In genomic region chr7:134047675-134048074, GRCh38 we compare ENCODE assay signal across 17 cellular contexts.
DNase-seq lines count a peak whose midpoint lies in the region; TF ChIP-seq lines count a peak whose summit lies in the region.
"Had no signal": no experiment of that assay in that cellular context is flagged by ENCODE, and none has a peak within 500 bp of the region (broad histone marks: within the 10 kb centered on the region; RNA-seq: fewer than 3 reads in every experiment).

No MANE protein-coding gene starts in this region.

- no peaks in the 10 kb centered on the region for H3K27me3 ChIP-seq in effector memory CD4-positive, alpha-beta T cell (replicated peaks; ENCODE audit: control insufficient read depth, insufficient read depth, low read length, poor library complexity, severe bottlenecking)
- H3K27me3 ChIP-seq: BLaER1 treated with 17β-estradiol and CSF1 and Interleukin-3, amounts not matched to agents 10 nM and 100 nM had no signal

- H3K4me3 Mint-ChIP-seq in activated T-cell treated with anti-CD3 and anti-CD28 coated beads, Interleukin-2, amount 50 U/mL, for 24 hours = no peak overlapping the region
- H3K4me3 Mint-ChIP-seq: B cell; CD4-positive, alpha-beta T cell; CD8-positive, alpha-beta T cell had no signal

- DNase-seq in NCI-H748 (lab: John Stamatoyannopoulos, UW; ENCODE audit: unreplicated experiment) (peak; percentile 42), NCI-H748 treated with DMSO at 0.1 percent for 48 hours (lab: John Stamatoyannopoulos, UW) (no peak), DMS53 (lab: John Stamatoyannopoulos, UW) (peak; percentile 71), OCI-LY7 (ENCODE audit: low spot score) (no peak)
- no peak for DNase-seq in effector memory CD4-positive, alpha-beta T cell
- no peak for DNase-seq in activated T-cell treated with anti-CD3 and anti-CD28 coated beads, Interleukin-2, amount 50 U/mL, for 24 hours
- DNase-seq: AML-193; Calu3; CD4-positive, alpha-beta T cell; CD8-positive, alpha-beta T cell; DMS79 treated with DMSO at 0.1 percent for 48 hours; GF-D8 had no signal

- H3K27ac ChIP-seq in OCI-LY7 (ENCODE audit: low read depth, low read length, poor library complexity, severe bottlenecking) = peak overlapping the region; percentile 89
- H3K27ac ChIP-seq in effector memory CD4-positive, alpha-beta T cell (ENCODE audit: insufficient read depth, low read length, poor library complexity, severe bottlenecking) = no peak overlapping the region
- H3K27ac ChIP-seq: 22Rv1; A549; BLaER1 treated with 17β-estradiol and CSF1 and Interleukin-3, amounts not matched to agents 10 nM and 100 nM; C4-2B had no signal

- peaks cover 5% of the 10 kb centered on the region for H3K9me3 Mint-ChIP-seq in activated T-cell treated with anti-CD3 and anti-CD28 coated beads, Interleukin-2, amount 50 U/mL, for 24 hours
- H3K9me3 Mint-ChIP-seq: CD4-positive, alpha-beta T cell; CD8-positive, alpha-beta T cell had no signal

- CTCF ChIA-PET in OCI-LY7 (lab: Charles Lee; ENCODE audit: unreplicated experiment) = interaction anchor here (0.6 kb wide), 1 partner anchor 32 kb away, joined by 6 read pairs; no protein-coding TSS in a partner anchor

- H3K27ac Mint-ChIP-seq in activated T-cell treated with anti-CD3 and anti-CD28 coated beads, Interleukin-2, amount 50 U/mL, for 24 hours = no peak overlapping the region
- H3K27ac Mint-ChIP-seq: B cell; CD4-positive, alpha-beta T cell; CD8-positive, alpha-beta T cell had no signal

- H3K4me1 Mint-ChIP-seq in activated T-cell treated with anti-CD3 and anti-CD28 coated beads, Interleukin-2, amount 50 U/mL, for 24 hours (ENCODE audit: low read depth) = no peaks in the 10 kb centered on the region

- H3K36me3 ChIP-seq in OCI-LY7 (ENCODE audit: insufficient read depth, low read length) = peaks cover 14% of the 10 kb centered on the region
- no peaks in the 10 kb centered on the region for H3K36me3 ChIP-seq in effector memory CD4-positive, alpha-beta T cell (ENCODE audit: control insufficient read depth, insufficient read depth, low read length)

- H3K9me2 ChIP-seq in OCI-LY7 (ENCODE audit: insufficient read depth, low read length) = no peaks in the 10 kb centered on the region

- no peak overlapping the region for H3K4me3 ChIP-seq in OCI-LY7 (ENCODE audit: low read depth, low read length, poor library complexity, severe bottlenecking)
- no peak overlapping the region for H3K4me3 ChIP-seq in effector memory CD4-positive, alpha-beta T cell (ENCODE audit: insufficient read depth, low read depth, low read length, poor library complexity, severe bottlenecking)
- H3K4me3 ChIP-seq: A549; BLaER1 treated with 17β-estradiol and CSF1 and Interleukin-3, amounts not matched to agents 10 nM and 100 nM had no signal

- BruUV-seq in OCI-LY7 (replicated peaks; lab: Mats Ljungman, UMichigan) = no TSS peak

- H3K79me2 ChIP-seq in OCI-LY7 (ENCODE audit: insufficient read depth, low read depth, low read length) = no peaks in the 10 kb centered on the region

- no peaks in the 10 kb centered on the region for H3K27me3 Mint-ChIP-seq in activated T-cell treated with anti-CD3 and anti-CD28 coated beads, Interleukin-2, amount 50 U/mL, for 24 hours
- H3K27me3 Mint-ChIP-seq: B cell; CD4-positive, alpha-beta T cell had no signal

- no peak overlapping the region for H2AFZ ChIP-seq in OCI-LY7 (ENCODE audit: low read length)

- intact Hi-C loops in OCI-LY7 (cut with micrococcal nuclease; ENCODE audit: unreplicated experiment) = loop anchor here (5.0 to 10.0 kb wide), 2 partner anchors 270 to 407 kb away; partner anchors contain the start of genes AKR1B1 and SLC35B4

- H3K9me3 ChIP-seq in OCI-LY7 (ENCODE audit: low read length) = peaks cover 15% of the 10 kb centered on the region; the same call in 1 of the 2 replicates
- no peaks in the 10 kb centered on the region for H3K9me3 ChIP-seq in effector memory CD4-positive, alpha-beta T cell (ENCODE audit: control insufficient read depth, low read length)
- H3K9me3 ChIP-seq: A549; BLaER1 treated with 17β-estradiol and CSF1 and Interleukin-3, amounts not matched to agents 10 nM and 100 nM had no signal

- H4K20me1 ChIP-seq in OCI-LY7 (ENCODE audit: insufficient read depth, low read length) = no peaks in the 10 kb centered on the region
- H4K20me1 ChIP-seq: BLaER1 treated with 17β-estradiol and CSF1 and Interleukin-3, amounts not matched to agents 10 nM and 100 nM had no signal

- no peak overlapping the region for H3K4me2 ChIP-seq in OCI-LY7 (ENCODE audit: low read length)
- H3K4me2 ChIP-seq: A549; BLaER1 treated with 17β-estradiol and CSF1 and Interleukin-3, amounts not matched to agents 10 nM and 100 nM had no signal

- no peak for TF ChIP-seq CTCF in OCI-LY7 (conservative IDR thresholded peaks at IDR 0.05; ENCODE audit: low read length)

- H3K4me1 ChIP-seq in OCI-LY7 (ENCODE audit: insufficient read depth, low read length, poor library complexity, severe bottlenecking) = peaks cover 95% of the 10 kb centered on the region
- no peaks in the 10 kb centered on the region for H3K4me1 ChIP-seq in effector memory CD4-positive, alpha-beta T cell (ENCODE audit: control insufficient read depth, insufficient read depth, low read length, poor library complexity, severe bottlenecking)
- H3K4me1 ChIP-seq: A549 had no signal

- POLR2A ChIA-PET in OCI-LY7 (lab: Charles Lee) = interaction anchor here (0.7 to 1.7 kb wide), 5 partner anchors 14 to 989 kb away, joined by 3 to 5 read pairs (median 4); no protein-coding TSS in a partner anchor

- peaks cover 13% of the 10 kb centered on the region for H3K36me3 Mint-ChIP-seq in activated T-cell treated with anti-CD3 and anti-CD28 coated beads, Interleukin-2, amount 50 U/mL, for 24 hours (ENCODE audit: low read depth)

Comparison
In these comparisons a context has a peak if more than half of its experiments do, and no peak if none do; other contexts are left out.
1. DNase-seq: peak in NCI-H748 (single experiment) and DMS53 (single experiment); none in NCI-H748 treated with DMSO at 0.1 percent for 48 hours (single experiment), OCI-LY7 (single experiment), effector memory CD4-positive, alpha-beta T cell (0 of 3) and activated T-cell treated with anti-CD3 and anti-CD28 coated beads, Interleukin-2, amount 50 U/mL, for 24 hours (single experiment).